ENCODE assay signal across 13 cellular contexts in genomic region chr14:53330441-53330840, GRCh38.
"Had no signal": no experiment of that assay in that cellular context is flagged by ENCODE, and none has a peak within 500 bp of the region (broad histone marks: within the 10 kb centered on the region; RNA-seq: fewer than 3 reads in every experiment).

No MANE protein-coding gene starts in this region.

- ATAC-seq: heart left ventricle, right lobe of liver had no signal

- H3K27me3 ChIP-seq: cardiac muscle cell, heart left ventricle, right lobe of liver, spleen, suprapubic skin had no signal

- H3K27me3 Mint-ChIP-seq: activated naive CD4-positive, alpha-beta T cell treated with anti-CD3 and anti-CD28 coated beads, Interleukin-2, amount 10 ng/mL, durations not matched to agents 7 days and 5 days; activated T-helper 17 cell treated with anti-CD3 and anti-CD28 coated beads, Interleukin-2, amount 50 U/mL, for 72 hours; stimulated activated naive CD8-positive, alpha-beta T cell treated with anti-CD3 and anti-CD28 coated beads, Interleukin-15, Interleukin-2, amounts not matched to agents 100 ng/mL and 50 ng/mL, for 24 hours had no signal

- H3K9me3 ChIP-seq: heart left ventricle, right lobe of liver, spleen, suprapubic skin had no signal

- H3K4me3 Mint-ChIP-seq: activated naive CD4-positive, alpha-beta T cell treated with anti-CD3 and anti-CD28 coated beads, Interleukin-2, amount 10 ng/mL, durations not matched to agents 7 days and 5 days; activated T-helper 17 cell treated with anti-CD3 and anti-CD28 coated beads, Interleukin-2, amount 50 U/mL, for 72 hours; immature natural killer cell; neural crest cell; stimulated activated naive CD8-positive, alpha-beta T cell treated with anti-CD3 and anti-CD28 coated beads, Interleukin-15, Interleukin-2, amounts not matched to agents 100 ng/mL and 50 ng/mL, for 24 hours; T-helper 2 cell treated with Interferon-gamma antibody and Interleukin-4, amounts not matched to agents 5 μg/mL and 100 μg/mL, for 36 hours had no signal

- H3K36me3 Mint-ChIP-seq: activated naive CD4-positive, alpha-beta T cell treated with anti-CD3 and anti-CD28 coated beads, Interleukin-2, amount 10 ng/mL, durations not matched to agents 7 days and 5 days had no signal

- H3K4me1 ChIP-seq: right lobe of liver, spleen, suprapubic skin had no signal

- DNase-seq: activated CD4-positive, alpha-beta T cell treated with anti-CD3 and anti-CD28 coated beads, Interleukin-2, amount 50 U/mL, for 1 hour; activated CD8-positive, alpha-beta memory T cell treated with anti-CD3 and anti-CD28 coated beads for 24 hours; activated naive CD4-positive, alpha-beta T cell treated with anti-CD3 and anti-CD28 coated beads, Interleukin-2, amount 10 ng/mL, durations not matched to agents 7 days and 5 days; heart left ventricle; immature natural killer cell; right lobe of liver; spleen had no signal

- H3K27ac Mint-ChIP-seq: activated naive CD4-positive, alpha-beta T cell treated with anti-CD3 and anti-CD28 coated beads, Interleukin-2, amount 10 ng/mL, durations not matched to agents 7 days and 5 days; activated T-helper 17 cell treated with anti-CD3 and anti-CD28 coated beads, Interleukin-2, amount 50 U/mL, for 72 hours; immature natural killer cell; stimulated activated naive CD8-positive, alpha-beta T cell treated with anti-CD3 and anti-CD28 coated beads, Interleukin-15, Interleukin-2, amounts not matched to agents 100 ng/mL and 50 ng/mL, for 24 hours; T-helper 2 cell treated with Interferon-gamma antibody and Interleukin-4, amounts not matched to agents 5 μg/mL and 100 μg/mL, for 36 hours had no signal

- H3K36me3 ChIP-seq: cardiac muscle cell, heart left ventricle, right lobe of liver, spleen, suprapubic skin had no signal

- H3K9me3 Mint-ChIP-seq: activated naive CD4-positive, alpha-beta T cell treated with anti-CD3 and anti-CD28 coated beads, Interleukin-2, amount 10 ng/mL, durations not matched to agents 7 days and 5 days; activated T-helper 17 cell treated with anti-CD3 and anti-CD28 coated beads, Interleukin-2, amount 50 U/mL, for 72 hours; stimulated activated naive CD8-positive, alpha-beta T cell treated with anti-CD3 and anti-CD28 coated beads, Interleukin-15, Interleukin-2, amounts not matched to agents 100 ng/mL and 50 ng/mL, for 24 hours; T-helper 2 cell treated with Interferon-gamma antibody and Interleukin-4, amounts not matched to agents 5 μg/mL and 100 μg/mL, for 36 hours had no signal

- H3K4me1 Mint-ChIP-seq: activated naive CD4-positive, alpha-beta T cell treated with anti-CD3 and anti-CD28 coated beads, Interleukin-2, amount 10 ng/mL, durations not matched to agents 7 days and 5 days; activated T-helper 17 cell treated with anti-CD3 and anti-CD28 coated beads, Interleukin-2, amount 50 U/mL, for 72 hours; immature natural killer cell had no signal

- H3K27ac ChIP-seq: cardiac muscle cell, heart left ventricle, right lobe of liver, spleen, suprapubic skin had no signal

- H3K4me3 ChIP-seq: cardiac muscle cell, heart left ventricle, right lobe of liver, spleen, suprapubic skin had no signal
